In the genomic region with DNA sequence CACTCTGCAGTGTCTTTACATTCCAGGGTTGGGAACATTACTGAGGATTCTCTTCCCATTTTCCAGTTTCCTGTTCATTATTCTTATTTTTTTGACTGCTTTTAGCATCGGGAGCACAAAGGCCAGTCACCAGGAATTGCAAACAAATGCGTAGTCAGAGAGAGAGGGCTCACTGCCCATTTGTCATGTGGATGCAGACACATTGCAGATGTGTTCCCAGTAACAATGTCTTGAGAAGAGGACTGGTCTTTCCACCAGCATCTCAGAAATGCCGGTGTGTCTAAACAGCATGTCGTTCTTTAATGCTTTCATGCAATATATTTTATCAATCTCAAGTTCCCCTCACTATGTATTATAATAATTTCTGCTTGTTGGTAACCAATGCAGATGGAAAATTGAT, we compare ENCODE assay signal across 22 cellular contexts. TPM values are rescaled to one million over a fixed set of nuclear protein-coding genes. Genes with fewer than 3 reads are reported as not detected.
"Had no signal": no experiment of that assay in that cellular context is flagged by ENCODE, and none has a peak within 500 bp of the region (broad histone marks: within the 10 kb centered on the region; RNA-seq: fewer than 3 reads in every experiment).

No MANE protein-coding gene starts in this region.

- H3K27ac Mint-ChIP-seq: activated B cell treated with CpG ODN at 0.5 μM for 24 hours; activated CD4-positive, alpha-beta T cell treated with anti-CD3 and anti-CD28 coated beads, Interleukin-2, amount 10 ng/mL, durations not matched to agents 7 days and 5 days; activated naive CD4-positive, alpha-beta T cell treated with anti-CD3 and anti-CD28 coated beads, Interleukin-2, amount 10 ng/mL, durations not matched to agents 7 days and 5 days; activated T-helper 2 cell treated with anti-CD3 and anti-CD28 coated beads, Interferon-gamma antibody, Interleukin-2, Interleukin-4, amounts not matched to agents 10 μg/mL and 5 μg/mL and 100 μg/mL, durations not matched to agents 14 hours and 24 hours and 36 hours; nephron progenitor cell; stimulated activated naive B cell treated with anti-CD40 and anti-IgM and Interleukin-4, amounts not matched to agents 10 μg/mL and 1 μg/mL and 100 μg/mL, for 72 hours; T-helper 1 cell treated with Interleukin-12 subunit alpha and Interleukin-12 subunit beta and Interleukin-4 antibody, amounts not matched to agents 30 μg/mL and 1 μg/mL, for 36 hours had no signal

- H3K9me3 ChIP-seq: breast epithelium, esophagus squamous epithelium, pancreas, right lobe of liver, upper lobe of right lung had no signal

- H3K4me1 Mint-ChIP-seq: activated B cell treated with CpG ODN at 0.5 μM for 24 hours; activated CD4-positive, alpha-beta T cell treated with anti-CD3 and anti-CD28 coated beads, Interleukin-2, amount 10 ng/mL, durations not matched to agents 7 days and 5 days; activated naive CD4-positive, alpha-beta T cell treated with anti-CD3 and anti-CD28 coated beads, Interleukin-2, amount 10 ng/mL, durations not matched to agents 7 days and 5 days; nephron progenitor cell; stimulated activated naive B cell treated with anti-CD40 and anti-IgM and Interleukin-4, amounts not matched to agents 10 μg/mL and 1 μg/mL and 100 μg/mL, for 72 hours had no signal

- ATAC-seq: foreskin keratinocyte; left cardiac atrium; pancreas; right lobe of liver; stimulated activated naive B cell treated with anti-CD40 and anti-IgM and Interleukin-4, amounts not matched to agents 10 μg/mL and 1 μg/mL and 100 μg/mL, for 72 hours; upper lobe of right lung had no signal

- H3K27ac ChIP-seq: breast epithelium, esophagus squamous epithelium, foreskin keratinocyte, pancreas, right lobe of liver, upper lobe of right lung had no signal

- DNase-seq: activated B cell treated with CpG ODN at 0.5 μM for 24 hours; activated CD4-positive, alpha-beta T cell treated with anti-CD3 and anti-CD28 coated beads, Interleukin-2, amount 10 ng/mL, durations not matched to agents 7 days and 5 days; activated naive CD4-positive, alpha-beta T cell treated with anti-CD3 and anti-CD28 coated beads, Interleukin-2, amount 10 ng/mL, durations not matched to agents 7 days and 5 days; activated T-cell treated with anti-CD3 and anti-CD28 coated beads for 4 hours; amniotic stem cell; esophagus squamous epithelium; foreskin keratinocyte; left cardiac atrium; mammary epithelial cell; nephron progenitor cell; pancreas; right lobe of liver; SHP77 treated with DMSO at 0.1 percent for 48 hours; stimulated activated CD4-positive, alpha-beta T cell treated with anti-CD3 and anti-CD28 coated beads, Interleukin-2, amount 100 ng/mL, for 24 hours; stimulated activated naive B cell treated with anti-CD40 and anti-IgM and Interleukin-4, amounts not matched to agents 10 μg/mL and 1 μg/mL and 100 μg/mL, for 72 hours; upper lobe of right lung had no signal

- H3K36me3 Mint-ChIP-seq: activated naive CD4-positive, alpha-beta T cell treated with anti-CD3 and anti-CD28 coated beads, Interleukin-2, amount 10 ng/mL, durations not matched to agents 7 days and 5 days; stimulated activated naive B cell treated with anti-CD40 and anti-IgM and Interleukin-4, amounts not matched to agents 10 μg/mL and 1 μg/mL and 100 μg/mL, for 72 hours had no signal

- H3K9me3 Mint-ChIP-seq: activated B cell treated with CpG ODN at 0.5 μM for 24 hours; activated CD4-positive, alpha-beta T cell treated with anti-CD3 and anti-CD28 coated beads, Interleukin-2, amount 10 ng/mL, durations not matched to agents 7 days and 5 days; activated naive CD4-positive, alpha-beta T cell treated with anti-CD3 and anti-CD28 coated beads, Interleukin-2, amount 10 ng/mL, durations not matched to agents 7 days and 5 days; activated T-helper 2 cell treated with anti-CD3 and anti-CD28 coated beads, Interferon-gamma antibody, Interleukin-2, Interleukin-4, amounts not matched to agents 10 μg/mL and 5 μg/mL and 100 μg/mL, durations not matched to agents 14 hours and 24 hours and 36 hours; nephron progenitor cell; stimulated activated naive B cell treated with anti-CD40 and anti-IgM and Interleukin-4, amounts not matched to agents 10 μg/mL and 1 μg/mL and 100 μg/mL, for 72 hours; T-helper 1 cell treated with Interleukin-12 subunit alpha and Interleukin-12 subunit beta and Interleukin-4 antibody, amounts not matched to agents 30 μg/mL and 1 μg/mL, for 36 hours had no signal

- H3K4me3 ChIP-seq: breast epithelium, esophagus squamous epithelium, pancreas, right lobe of liver, upper lobe of right lung had no signal

- H3K27me3 ChIP-seq: breast epithelium, pancreas, right lobe of liver had no signal

- H3K4me1 ChIP-seq: breast epithelium, esophagus squamous epithelium, foreskin keratinocyte, pancreas, right lobe of liver, upper lobe of right lung had no signal

- H3K36me3 ChIP-seq: breast epithelium, esophagus squamous epithelium, pancreas, right lobe of liver, upper lobe of right lung had no signal

- H3K4me3 Mint-ChIP-seq: activated B cell treated with CpG ODN at 0.5 μM for 24 hours; activated CD4-positive, alpha-beta T cell treated with anti-CD3 and anti-CD28 coated beads, Interleukin-2, amount 10 ng/mL, durations not matched to agents 7 days and 5 days; activated naive CD4-positive, alpha-beta T cell treated with anti-CD3 and anti-CD28 coated beads, Interleukin-2, amount 10 ng/mL, durations not matched to agents 7 days and 5 days; nephron progenitor cell; stimulated activated naive B cell treated with anti-CD40 and anti-IgM and Interleukin-4, amounts not matched to agents 10 μg/mL and 1 μg/mL and 100 μg/mL, for 72 hours; T-helper 1 cell treated with Interleukin-12 subunit alpha and Interleukin-12 subunit beta and Interleukin-4 antibody, amounts not matched to agents 30 μg/mL and 1 μg/mL, for 36 hours had no signal

RNA-seq across cellular contexts. Expression of a gene that starts 1.0 kb away (rescaled TPM):
- total RNA-seq: activated B cell treated with CpG ODN at 0.5 μM for 24 hours; activated CD4-positive, alpha-beta T cell treated with anti-CD3 and anti-CD28 coated beads, Interleukin-2, amount 10 ng/mL, durations not matched to agents 7 days and 5 days; activated CD8-positive, alpha-beta memory T cell treated with anti-CD3 and anti-CD28 coated beads for 36 hours; activated T-helper 2 cell treated with anti-CD3 and anti-CD28 coated beads, Interferon-gamma antibody, Interleukin-2, Interleukin-4, amounts not matched to agents 10 μg/mL and 5 μg/mL and 100 μg/mL, durations not matched to agents 14 hours and 24 hours and 36 hours; breast epithelium; chondrocyte; esophagus squamous epithelium; foreskin keratinocyte; left cardiac atrium; mammary epithelial cell; pancreas; right lobe of liver; subcutaneous adipose tissue; upper lobe of right lung had no signal
- polyA plus RNA-seq: foreskin keratinocyte, mammary epithelial cell, pancreas had no signal

RNA-seq across cellular contexts. Expression of a gene that starts 16.7 kb away (rescaled TPM):
- total RNA-seq: activated B cell treated with CpG ODN at 0.5 μM for 24 hours; activated CD4-positive, alpha-beta T cell treated with anti-CD3 and anti-CD28 coated beads, Interleukin-2, amount 10 ng/mL, durations not matched to agents 7 days and 5 days; activated CD8-positive, alpha-beta memory T cell treated with anti-CD3 and anti-CD28 coated beads for 36 hours; activated T-helper 2 cell treated with anti-CD3 and anti-CD28 coated beads, Interferon-gamma antibody, Interleukin-2, Interleukin-4, amounts not matched to agents 10 μg/mL and 5 μg/mL and 100 μg/mL, durations not matched to agents 14 hours and 24 hours and 36 hours; breast epithelium; chondrocyte; esophagus squamous epithelium; foreskin keratinocyte; left cardiac atrium; mammary epithelial cell; pancreas; right lobe of liver; subcutaneous adipose tissue; upper lobe of right lung had no signal
- polyA plus RNA-seq: foreskin keratinocyte, mammary epithelial cell, pancreas had no signal

RNA-seq across cellular contexts. Expression of a gene that starts 20.4 kb away (rescaled TPM):
- total RNA-seq: activated B cell treated with CpG ODN at 0.5 μM for 24 hours; activated CD4-positive, alpha-beta T cell treated with anti-CD3 and anti-CD28 coated beads, Interleukin-2, amount 10 ng/mL, durations not matched to agents 7 days and 5 days; activated CD8-positive, alpha-beta memory T cell treated with anti-CD3 and anti-CD28 coated beads for 36 hours; activated T-helper 2 cell treated with anti-CD3 and anti-CD28 coated beads, Interferon-gamma antibody, Interleukin-2, Interleukin-4, amounts not matched to agents 10 μg/mL and 5 μg/mL and 100 μg/mL, durations not matched to agents 14 hours and 24 hours and 36 hours; breast epithelium; chondrocyte; esophagus squamous epithelium; foreskin keratinocyte; left cardiac atrium; mammary epithelial cell; pancreas; right lobe of liver; subcutaneous adipose tissue; upper lobe of right lung had no signal
- polyA plus RNA-seq: foreskin keratinocyte, mammary epithelial cell, pancreas had no signal

RNA-seq across cellular contexts. Expression of a gene that starts 31.1 kb away (rescaled TPM):
- total RNA-seq: activated B cell treated with CpG ODN at 0.5 μM for 24 hours; activated CD4-positive, alpha-beta T cell treated with anti-CD3 and anti-CD28 coated beads, Interleukin-2, amount 10 ng/mL, durations not matched to agents 7 days and 5 days; activated CD8-positive, alpha-beta memory T cell treated with anti-CD3 and anti-CD28 coated beads for 36 hours; activated T-helper 2 cell treated with anti-CD3 and anti-CD28 coated beads, Interferon-gamma antibody, Interleukin-2, Interleukin-4, amounts not matched to agents 10 μg/mL and 5 μg/mL and 100 μg/mL, durations not matched to agents 14 hours and 24 hours and 36 hours; breast epithelium; chondrocyte; esophagus squamous epithelium; foreskin keratinocyte; left cardiac atrium; mammary epithelial cell; pancreas; right lobe of liver; subcutaneous adipose tissue; upper lobe of right lung had no signal
- polyA plus RNA-seq: foreskin keratinocyte, mammary epithelial cell, pancreas had no signal

RNA-seq across cellular contexts. Expression of a gene that starts 54.9 kb away (rescaled TPM):
- total RNA-seq: activated B cell treated with CpG ODN at 0.5 μM for 24 hours; activated CD4-positive, alpha-beta T cell treated with anti-CD3 and anti-CD28 coated beads, Interleukin-2, amount 10 ng/mL, durations not matched to agents 7 days and 5 days; activated CD8-positive, alpha-beta memory T cell treated with anti-CD3 and anti-CD28 coated beads for 36 hours; activated T-helper 2 cell treated with anti-CD3 and anti-CD28 coated beads, Interferon-gamma antibody, Interleukin-2, Interleukin-4, amounts not matched to agents 10 μg/mL and 5 μg/mL and 100 μg/mL, durations not matched to agents 14 hours and 24 hours and 36 hours; breast epithelium; chondrocyte; esophagus squamous epithelium; foreskin keratinocyte; left cardiac atrium; mammary epithelial cell; pancreas; right lobe of liver; subcutaneous adipose tissue; upper lobe of right lung had no signal
- polyA plus RNA-seq: foreskin keratinocyte, mammary epithelial cell, pancreas had no signal
